In the genomic region with DNA sequence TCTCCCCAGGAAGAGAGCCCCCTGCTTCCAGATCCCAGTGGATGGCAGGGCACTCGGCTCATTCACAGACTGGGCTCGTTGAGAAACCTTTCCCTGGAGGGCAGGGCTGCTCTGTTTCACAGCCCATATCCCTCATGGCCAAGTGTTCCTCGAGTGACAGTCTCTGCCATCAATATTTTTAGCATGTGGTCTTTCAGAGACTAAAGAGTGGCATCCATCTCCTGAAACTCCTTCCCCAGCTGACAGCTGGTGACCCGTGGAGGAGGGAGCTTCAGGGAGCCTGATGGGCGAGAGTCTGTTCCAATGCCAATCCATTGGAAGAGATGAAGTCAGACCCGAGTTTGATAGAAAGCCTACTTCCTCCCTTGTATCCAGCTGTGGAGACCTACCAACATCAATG, we compare ENCODE assay signal across 34 cellular contexts. TPM values are rescaled to one million over a fixed set of nuclear protein-coding genes. Genes with fewer than 3 reads are reported as not detected.
"Had no signal": no experiment of that assay in that cellular context is flagged by ENCODE, and none has a peak within 500 bp of the region (broad histone marks: within the 10 kb centered on the region; RNA-seq: fewer than 3 reads in every experiment).

No MANE protein-coding gene starts in this region.

- H3K4me1 ChIP-seq: Peyer's patch had no signal

- H3K36me3 Mint-ChIP-seq: activated CD4-positive, alpha-beta memory T cell treated with anti-CD3 and anti-CD28 coated beads for 36 hours; activated naive CD8-positive, alpha-beta T cell treated with anti-CD3 and anti-CD28 coated beads for 36 hours; WTC11 had no signal

- DNase-seq: activated CD4-positive, alpha-beta memory T cell treated with anti-CD3 and anti-CD28 coated beads for 36 hours; activated CD4-positive, alpha-beta T cell treated with anti-CD3 and anti-CD28 coated beads for 36 hours; activated CD4-positive, alpha-beta T cell treated with anti-CD3 and anti-CD28 coated beads, Interleukin-2, amount 50 U/mL, for 1 hour; activated effector memory CD4-positive, alpha-beta T cell treated with anti-CD3 and anti-CD28 coated beads, Interleukin-2, amount 50 U/mL, for 16 hours; activated naive CD4-positive, alpha-beta T cell; activated naive CD4-positive, alpha-beta T cell treated with anti-CD3 and anti-CD28 coated beads, Interleukin-2, amount 50 U/mL, for 16 hours; activated naive CD8-positive, alpha-beta T cell treated with anti-CD3 and anti-CD28 coated beads for 36 hours; activated T-cell treated with anti-CD3 and anti-CD28 coated beads, Interleukin-2, amount 50 U/mL, for 1 hour; activated T-cell treated with anti-CD3 and anti-CD28 coated beads, Interleukin-2, amount 50 U/mL, for 72 hours; amniotic stem cell; aorta; brain microvascular endothelial cell; central memory CD4-positive, alpha-beta T cell; Kasumi-1; KG1; NCI-H1092 treated with DMSO at 0.1 percent for 48 hours; NCI-H1417; NCI-H1930; NCI-H2081 treated with DMSO at 0.1 percent for 48 hours; NCI-H226; NCI-H446 treated with DMSO at 0.1 percent for 48 hours; NCI-H69; NCI-H82; Peyer's patch; RPMI8226; SHP77 treated with DMSO at 0.1 percent for 48 hours; SK-N-SH had no signal

- ATAC-seq: activated CD4-positive, alpha-beta T cell treated with anti-CD3 and anti-CD28 coated beads for 36 hours; activated CD4-positive, CD25-positive, alpha-beta regulatory T cell treated with anti-CD3 and anti-CD28 coated beads, Interleukin-2, amount 50 U/mL, for 24 hours; activated T-cell treated with anti-CD3 and anti-CD28 coated beads, Interleukin-2, amount 50 U/mL, for 72 hours; activated T-helper 17 cell treated with anti-CD3 and anti-CD28 coated beads, Interleukin-2, amount 50 U/mL, for 72 hours; WTC11 had no signal

- H3K4me3 ChIP-seq: Peyer's patch, SJSA1 had no signal

- H3K4me3 Mint-ChIP-seq: activated CD4-positive, alpha-beta memory T cell treated with anti-CD3 and anti-CD28 coated beads for 36 hours; activated CD4-positive, alpha-beta T cell treated with anti-CD3 and anti-CD28 coated beads for 36 hours; activated naive CD8-positive, alpha-beta T cell treated with anti-CD3 and anti-CD28 coated beads for 36 hours; activated T-cell treated with anti-CD3 and anti-CD28 coated beads, Interleukin-2, amount 50 U/mL, for 72 hours; activated T-helper 17 cell treated with anti-CD3 and anti-CD28 coated beads, Interleukin-2, amount 50 U/mL, for 72 hours; T-helper 1 cell treated with Interleukin-12 subunit alpha and Interleukin-12 subunit beta and Interleukin-4 antibody, amounts not matched to agents 30 μg/mL and 1 μg/mL, for 36 hours; T-helper 2 cell treated with Interferon-gamma antibody and Interleukin-4, amounts not matched to agents 5 μg/mL and 100 μg/mL, for 36 hours; WTC11 had no signal

- H3K9me3 Mint-ChIP-seq: activated CD4-positive, alpha-beta memory T cell treated with anti-CD3 and anti-CD28 coated beads for 36 hours; activated naive CD8-positive, alpha-beta T cell treated with anti-CD3 and anti-CD28 coated beads for 36 hours; activated T-cell treated with anti-CD3 and anti-CD28 coated beads, Interleukin-2, amount 50 U/mL, for 72 hours; activated T-helper 17 cell treated with anti-CD3 and anti-CD28 coated beads, Interleukin-2, amount 50 U/mL, for 72 hours; T-helper 1 cell treated with Interleukin-12 subunit alpha and Interleukin-12 subunit beta and Interleukin-4 antibody, amounts not matched to agents 30 μg/mL and 1 μg/mL, for 36 hours; T-helper 2 cell treated with Interferon-gamma antibody and Interleukin-4, amounts not matched to agents 5 μg/mL and 100 μg/mL, for 36 hours had no signal

- H3K27me3 ChIP-seq: brain microvascular endothelial cell, Peyer's patch, SJSA1 had no signal

- H3K36me3 ChIP-seq: brain microvascular endothelial cell, Peyer's patch, SJSA1 had no signal

- H3K9me3 ChIP-seq: Peyer's patch, SJSA1, SK-N-SH had no signal

- H3K27ac Mint-ChIP-seq: activated CD4-positive, alpha-beta memory T cell treated with anti-CD3 and anti-CD28 coated beads for 36 hours; activated CD4-positive, alpha-beta T cell treated with anti-CD3 and anti-CD28 coated beads for 36 hours; activated naive CD8-positive, alpha-beta T cell treated with anti-CD3 and anti-CD28 coated beads for 36 hours; activated T-cell treated with anti-CD3 and anti-CD28 coated beads, Interleukin-2, amount 50 U/mL, for 72 hours; activated T-helper 17 cell treated with anti-CD3 and anti-CD28 coated beads, Interleukin-2, amount 50 U/mL, for 72 hours; T-helper 1 cell treated with Interleukin-12 subunit alpha and Interleukin-12 subunit beta and Interleukin-4 antibody, amounts not matched to agents 30 μg/mL and 1 μg/mL, for 36 hours; T-helper 2 cell treated with Interferon-gamma antibody and Interleukin-4, amounts not matched to agents 5 μg/mL and 100 μg/mL, for 36 hours; WTC11 had no signal

- H3K27ac ChIP-seq: brain microvascular endothelial cell, Peyer's patch, SJSA1 had no signal

- H3K27me3 Mint-ChIP-seq: activated naive CD8-positive, alpha-beta T cell treated with anti-CD3 and anti-CD28 coated beads for 36 hours; activated T-helper 17 cell treated with anti-CD3 and anti-CD28 coated beads, Interleukin-2, amount 50 U/mL, for 72 hours had no signal

- H3K4me1 Mint-ChIP-seq: activated CD4-positive, alpha-beta T cell treated with anti-CD3 and anti-CD28 coated beads for 36 hours; activated T-helper 17 cell treated with anti-CD3 and anti-CD28 coated beads, Interleukin-2, amount 50 U/mL, for 72 hours had no signal

- FAIRE-seq: TTC549 had no signal

RNA-seq across cellular contexts. Expression of a gene that starts 30.7 kb away (rescaled TPM):
- total RNA-seq: WTC11 had no signal
